10 cellular contexts compared by ENCODE assay signal in the genomic region with DNA sequence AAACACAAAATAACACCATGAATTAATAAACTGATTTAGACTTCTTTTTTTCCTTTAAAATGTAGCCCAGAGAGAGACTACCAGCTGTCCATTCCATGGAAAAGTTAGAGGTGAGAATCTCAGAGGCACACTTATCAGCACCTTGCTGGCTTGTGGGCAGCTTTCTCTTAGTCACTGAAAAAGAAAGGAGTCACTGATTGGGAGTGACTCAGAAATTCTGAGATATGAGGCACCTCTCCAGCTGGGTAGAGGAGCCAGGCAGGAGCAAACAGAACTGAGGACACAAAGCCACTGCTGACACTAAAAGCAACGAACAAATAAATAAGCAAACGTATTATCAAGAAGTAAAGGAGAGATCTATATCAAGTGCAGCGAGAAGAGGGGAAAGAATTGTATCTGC.
DNase-seq lines count a peak whose midpoint lies in the region; ATAC-seq, FAIRE-seq and TF ChIP-seq lines count a peak whose summit lies in the region.
"Had no signal": no experiment of that assay in that cellular context is flagged by ENCODE, and none has a peak within 500 bp of the region (broad histone marks: within the 10 kb centered on the region; RNA-seq: fewer than 3 reads in every experiment).

No MANE protein-coding gene starts in this region.

- peaks cover 0 to 3% of the 10 kb centered on the region in 2 donors for H3K9me3 Mint-ChIP-seq in effector memory CD8-positive, alpha-beta T cell

- no peak for FAIRE-seq in K562 (lab: Jason Lieb, UNC)

- H3K27ac Mint-ChIP-seq in effector memory CD8-positive, alpha-beta T cell, result no peak overlapping the region

- H3K36me3 Mint-ChIP-seq in effector memory CD8-positive, alpha-beta T cell (ENCODE audit: insufficient read depth), result no peaks in the 10 kb centered on the region

- no peak for TF ChIP-seq EP300 in K562 (IDR thresholded peaks at IDR 0.05; ENCODE audit: low read length)

- in situ Hi-C loops in K562 (cut with MboI), result loop anchor here (25.0 kb wide), 1 partner anchor 1167 kb away; a partner anchor contains a TSS

- no TSS peak for BruUV-seq in K562 (replicated peaks; lab: Mats Ljungman, UMichigan)

- H2AFZ ChIP-seq in K562 (ENCODE audit: low read depth, low read length), result no peak overlapping the region

- H3K27me3 Mint-ChIP-seq in effector memory CD8-positive, alpha-beta T cell, result no peaks in the 10 kb centered on the region

- TF ChIP-seq CTCF in LNCaP clone FGC (IDR thresholded peaks at IDR 0.05; ENCODE audit: control insufficient read depth, extremely low read depth, insufficient read depth) (no peak), K562 (IDR thresholded peaks at IDR 0.05 in 2 of 3, conservative IDR thresholded peaks at IDR 0.05 in 1 of 3; ENCODE audit: insufficient read depth in 2 of 3, low read depth in 1 of 3, low read length in 3 of 3) (no peak), right lobe of liver (IDR thresholded peaks at IDR 0.05) (no peak)

- H3K9me3 ChIP-seq in K562 (replicated peaks; ENCODE audit: control insufficient read depth, insufficient read depth, low read depth, low read length) (no peaks in the 10 kb centered on the region), right lobe of liver (no peaks in the 10 kb centered on the region)
- H3K9me3 ChIP-seq: lower lobe of right lung had no signal

- H3K27ac ChIP-seq in K562 (ENCODE audit: extremely low read depth, low read depth, low read length), result no peak overlapping the region
- no peak overlapping the region for H3K27ac ChIP-seq in right lobe of liver
- H3K27ac ChIP-seq: lower lobe of right lung had no signal

- intact Hi-C loops in K562 (cut with micrococcal nuclease) (no loop called here), right lobe of liver (cut with DNase I) (no loop called here)

- no peak for TF ChIP-seq RAD21 in K562 (CRISPR knock-in tag; conservative IDR thresholded peaks at IDR 0.05 in 1 of 2, IDR thresholded peaks at IDR 0.05 in 1 of 2)

- no peak for TF ChIP-seq POLR2A in K562 (conservative IDR thresholded peaks at IDR 0.05)
- no peak for TF ChIP-seq POLR2A in right lobe of liver (IDR thresholded peaks at IDR 0.05)

- no peak overlapping the region for H3K9ac ChIP-seq in K562 (ENCODE audit: insufficient read depth in 1 of 2, low read depth in 2 of 2, low read length in 2 of 2)

- no peaks in the 10 kb centered on the region for H3K4me1 ChIP-seq in K562 (replicated peaks in 1 of 2; ENCODE audit: control insufficient read depth in 2 of 2, insufficient read depth in 2 of 2, low read length in 2 of 2)
- peaks cover 0 to 23% (median 0%) of the 10 kb centered on the region in 4 donors for H3K4me1 ChIP-seq in right lobe of liver
- H3K4me1 ChIP-seq: lower lobe of right lung had no signal

- H3K27me3 ChIP-seq in K562 (ENCODE audit: control insufficient read depth in 2 of 2, insufficient read depth in 2 of 2, low read length in 2 of 2), result no peaks in the 10 kb centered on the region
- no peaks in the 10 kb centered on the region for H3K27me3 ChIP-seq in right lobe of liver

- CTCF ChIA-PET in K562 (lab: Yijun Ruan, JAX; ENCODE audit: low intra/inter-chr PET ratio), result no interaction called here

- POLR2A ChIA-PET in K562 (lab: Yijun Ruan, JAX), result no interaction called here

- H3K36me3 ChIP-seq in K562 (ENCODE audit: control insufficient read depth, insufficient read depth, low read length), result no peaks in the 10 kb centered on the region
- H3K36me3 ChIP-seq in right lobe of liver, result no peaks in the 10 kb centered on the region
- H3K36me3 ChIP-seq: lower lobe of right lung had no signal

- no peaks in the 10 kb centered on the region for H3K4me1 Mint-ChIP-seq in effector memory CD8-positive, alpha-beta T cell (ENCODE audit: low read depth in 2 of 2)

- no peaks in the 10 kb centered on the region for H3K79me2 ChIP-seq in K562 (ENCODE audit: control insufficient read depth, insufficient read depth, low read length)

- ATAC-seq in K562 (peak; percentile 50; the same call in 2 of the 3 replicates), right lobe of liver (peak; percentile 53 to 92 (median 68))
- no peak for ATAC-seq in effector memory CD8-positive, alpha-beta T cell (replicated peaks)

- no peak overlapping the region for H3K4me2 ChIP-seq in K562 (ENCODE audit: insufficient read depth, low read length)

- H3K4me3 ChIP-seq in LNCaP clone FGC (ENCODE audit: low read depth, low read length), result peak overlapping the region; percentile 15; the same call in 1 of the 2 replicates
- H3K4me3 ChIP-seq in K562, result no peak overlapping the region
- no peak overlapping the region for H3K4me3 ChIP-seq in right lobe of liver
- H3K4me3 ChIP-seq: lower lobe of right lung had no signal

- no peak overlapping the region for H3K4me3 Mint-ChIP-seq in effector memory CD8-positive, alpha-beta T cell

- no peaks in the 10 kb centered on the region for H4K20me1 ChIP-seq in K562 (replicated peaks; ENCODE audit: control insufficient read depth, insufficient read depth, low read length)

- H3K9me1 ChIP-seq in K562 (ENCODE audit: control insufficient read depth, insufficient read depth, low read length), result no peaks in the 10 kb centered on the region

- DNase-seq in GM03348 (ENCODE audit: low spot score), result peak; percentile 22
- peak; percentile 79 for DNase-seq in LNCaP clone FGC (ENCODE audit: low read depth)
- DNase-seq in K562 (ENCODE audit: extremely low read depth in 1 of 4, low spot score in 3 of 4), result peak in 2 of 4 experiments; percentile 16 to 18
- no peak for DNase-seq in right lobe of liver
- DNase-seq in NCI-H2081 treated with DMSO at 0.1 percent for 48 hours (lab: John Stamatoyannopoulos, UW), result no peak
- no peak for DNase-seq in NCI-H2171 treated with DMSO at 0.1 percent for 48 hours (lab: John Stamatoyannopoulos, UW)
- no peak for DNase-seq in ecto neural progenitor cell (ENCODE audit: low spot score)
- DNase-seq in effector memory CD8-positive, alpha-beta T cell, result no peak
- DNase-seq: activated CD8-positive, alpha-beta memory T cell treated with anti-CD3 and anti-CD28 coated beads for 24 hours; lower lobe of right lung had no signal

- 0% methylated on average over 3 of the region's 3 CpGs for WGBS in K562 (ENCODE audit: insufficient coverage, low coverage, missing lambda C conversion rate)
- 36% methylated on average over 3 of the region's 3 CpGs for WGBS in right lobe of liver (ENCODE audit: insufficient coverage, low coverage, low lambda C conversion rate, missing lambda C conversion rate)

TF ChIP-seq in K562, 482 proteins besides CTCF, POLR2A, EP300 and RAD21 (continues in another document):
- TF ChIP-seq NFE2 (IDR thresholded peaks at IDR 0.05; ENCODE audit: low read depth) (peak; percentile 45; the same call in 1 of the 2 replicates), ARID1B (IDR thresholded peaks at IDR 0.05) (peak; percentile 45; the same call in 1 of the 2 replicates), GATAD2B (IDR thresholded peaks at IDR 0.05; ENCODE audit: borderline replicate concordance) (no peak), ZNF41 (CRISPR knock-in tag; conservative IDR thresholded peaks at IDR 0.05) (no peak), BRD9 (IDR thresholded peaks at IDR 0.05; ENCODE audit: low read depth, partially characterized antibody) (no peak), JUND (IDR thresholded peaks at IDR 0.05; ENCODE audit: borderline replicate concordance, low read depth, low read length) (peak; percentile 57; the same call in 1 of the 2 replicates), JUND (tag; IDR thresholded peaks at IDR 0.05; ENCODE audit: borderline replicate concordance, low read depth, low read length) (peak; percentile 22; the same call in 1 of the 3 replicates), ARHGAP35 (IDR thresholded peaks at IDR 0.05; ENCODE audit: partially characterized antibody) (no peak), RCOR1 (IDR thresholded peaks at IDR 0.05; ENCODE audit: borderline replicate concordance in 1 of 2, low read depth in 2 of 2, low read length in 2 of 2) (peak in 1 of 2 experiments; percentile 74; a peak in 2 of 4 replicates), HDAC1 (IDR thresholded peaks at IDR 0.05) (0 out of 4 replicates have a peak, but pooled peaks of 1 of the 2 experiments have one; percentile 22), SMAD1 (IDR thresholded peaks at IDR 0.05; ENCODE audit: low read depth, low read length, partially characterized antibody) (no peak), KDM1A (IDR thresholded peaks at IDR 0.05) (peak; percentile 76 to 80), TCF3 (CRISPR knock-in tag; IDR thresholded peaks at IDR 0.05) (peak; percentile 62)
- TF ChIP-seq, protein P1, sequence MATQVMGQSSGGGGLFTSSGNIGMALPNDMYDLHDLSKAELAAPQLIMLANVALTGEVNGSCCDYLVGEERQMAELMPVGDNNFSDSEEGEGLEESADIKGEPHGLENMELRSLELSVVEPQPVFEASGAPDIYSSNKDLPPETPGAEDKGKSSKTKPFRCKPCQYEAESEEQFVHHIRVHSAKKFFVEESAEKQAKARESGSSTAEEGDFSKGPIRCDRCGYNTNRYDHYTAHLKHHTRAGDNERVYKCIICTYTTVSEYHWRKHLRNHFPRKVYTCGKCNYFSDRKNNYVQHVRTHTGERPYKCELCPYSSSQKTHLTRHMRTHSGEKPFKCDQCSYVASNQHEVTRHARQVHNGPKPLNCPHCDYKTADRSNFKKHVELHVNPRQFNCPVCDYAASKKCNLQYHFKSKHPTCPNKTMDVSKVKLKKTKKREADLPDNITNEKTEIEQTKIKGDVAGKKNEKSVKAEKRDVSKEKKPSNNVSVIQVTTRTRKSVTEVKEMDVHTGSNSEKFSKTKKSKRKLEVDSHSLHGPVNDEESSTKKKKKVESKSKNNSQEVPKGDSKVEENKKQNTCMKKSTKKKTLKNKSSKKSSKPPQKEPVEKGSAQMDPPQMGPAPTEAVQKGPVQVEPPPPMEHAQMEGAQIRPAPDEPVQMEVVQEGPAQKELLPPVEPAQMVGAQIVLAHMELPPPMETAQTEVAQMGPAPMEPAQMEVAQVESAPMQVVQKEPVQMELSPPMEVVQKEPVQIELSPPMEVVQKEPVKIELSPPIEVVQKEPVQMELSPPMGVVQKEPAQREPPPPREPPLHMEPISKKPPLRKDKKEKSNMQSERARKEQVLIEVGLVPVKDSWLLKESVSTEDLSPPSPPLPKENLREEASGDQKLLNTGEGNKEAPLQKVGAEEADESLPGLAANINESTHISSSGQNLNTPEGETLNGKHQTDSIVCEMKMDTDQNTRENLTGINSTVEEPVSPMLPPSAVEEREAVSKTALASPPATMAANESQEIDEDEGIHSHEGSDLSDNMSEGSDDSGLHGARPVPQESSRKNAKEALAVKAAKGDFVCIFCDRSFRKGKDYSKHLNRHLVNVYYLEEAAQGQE (CRISPR knock-in tag; IDR thresholded peaks at IDR 0.05; ENCODE audit: low read depth), result no peak
- TF ChIP-seq, protein P2, sequence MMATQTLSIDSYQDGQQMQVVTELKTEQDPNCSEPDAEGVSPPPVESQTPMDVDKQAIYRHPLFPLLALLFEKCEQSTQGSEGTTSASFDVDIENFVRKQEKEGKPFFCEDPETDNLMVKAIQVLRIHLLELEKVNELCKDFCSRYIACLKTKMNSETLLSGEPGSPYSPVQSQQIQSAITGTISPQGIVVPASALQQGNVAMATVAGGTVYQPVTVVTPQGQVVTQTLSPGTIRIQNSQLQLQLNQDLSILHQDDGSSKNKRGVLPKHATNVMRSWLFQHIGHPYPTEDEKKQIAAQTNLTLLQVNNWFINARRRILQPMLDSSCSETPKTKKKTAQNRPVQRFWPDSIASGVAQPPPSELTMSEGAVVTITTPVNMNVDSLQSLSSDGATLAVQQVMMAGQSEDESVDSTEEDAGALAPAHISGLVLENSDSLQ (IDR thresholded peaks at IDR 0.05), result no peak

Comparison
In these comparisons a context has a peak if more than half of its experiments do, and no peak if none do; other contexts are left out.
1. DNase-seq: peak in GM03348 (single experiment) and LNCaP clone FGC (single experiment); none in right lobe of liver (0 of 3), NCI-H2081 treated with DMSO at 0.1 percent for 48 hours (single experiment), NCI-H2171 treated with DMSO at 0.1 percent for 48 hours (single experiment), ecto neural progenitor cell (single experiment) and effector memory CD8-positive, alpha-beta T cell (0 of 3).